28 cellular contexts compared by ENCODE assay signal in genomic region chr13:91314888-91315287, GRCh38. TPM values are rescaled to one million over a fixed set of nuclear protein-coding genes. Genes with fewer than 3 reads are reported as not detected.
"Had no signal": no experiment of that assay in that cellular context is flagged by ENCODE, and none has a peak within 500 bp of the region (broad histone marks: within the 10 kb centered on the region; RNA-seq: fewer than 3 reads in every experiment).

No MANE protein-coding gene starts in this region.

- DNase-seq: activated CD4-positive, alpha-beta memory T cell treated with anti-CD3 and anti-CD28 coated beads, Interleukin-2, amount 10 ng/mL, durations not matched to agents 7 days and 5 days; activated CD4-positive, alpha-beta T cell treated with anti-CD3 and anti-CD28 coated beads for 1 hour; activated CD4-positive, alpha-beta T cell treated with anti-CD3 and anti-CD28 coated beads for 4 hours; activated CD4-positive, alpha-beta T cell treated with anti-CD3 and anti-CD28 coated beads, Interleukin-2, amount 10 ng/mL, durations not matched to agents 7 days and 5 days; activated CD4-positive, alpha-beta T cell treated with anti-CD3 and anti-CD28 coated beads, Interleukin-2, amount 50 U/mL, for 4 hours; activated CD8-positive, alpha-beta memory T cell treated with anti-CD3 and anti-CD28 coated beads, Interleukin-2, amount 50 U/mL, for 48 hours; activated gamma-delta T cell; activated naive CD4-positive, alpha-beta T cell; activated naive CD4-positive, alpha-beta T cell treated with anti-CD3 and anti-CD28 coated beads, Interleukin-2, amount 10 ng/mL, durations not matched to agents 7 days and 5 days; activated naive CD8-positive, alpha-beta T cell treated with anti-CD3 and anti-CD28 coated beads, Interleukin-2, amount 10 ng/mL, durations not matched to agents 7 days and 5 days; activated T-cell treated with anti-CD3 and anti-CD28 coated beads for 4 hours; activated T-cell treated with anti-CD3 and anti-CD28 coated beads, Interleukin-2, amount 50 U/mL, for 24 hours; activated T-cell treated with anti-CD3 and anti-CD28 coated beads, Interleukin-2, amount 50 U/mL, for 72 hours; central memory CD4-positive, alpha-beta T cell; cerebellar nuclear complex; colonic mucosa; effector CD8-positive, alpha-beta T cell; esophagus squamous epithelium; foreskin melanocyte; heart right ventricle; T1000 had no signal

- H3K9me3 ChIP-seq: ascending aorta, breast epithelium, colonic mucosa, esophagus squamous epithelium, gastroesophageal sphincter, heart right ventricle had no signal

- H3K36me3 ChIP-seq: ascending aorta, breast epithelium, cardiac muscle cell, colonic mucosa, esophagus squamous epithelium, gastroesophageal sphincter, heart right ventricle had no signal

- H3K4me3 ChIP-seq: ascending aorta, breast epithelium, cardiac muscle cell, colonic mucosa, esophagus squamous epithelium, gastroesophageal sphincter, heart right ventricle had no signal

- H3K27ac ChIP-seq: ascending aorta, breast epithelium, cardiac muscle cell, colonic mucosa, epithelial cell of prostate, esophagus squamous epithelium, gastroesophageal sphincter, heart right ventricle, VCaP had no signal

- H3K4me1 ChIP-seq: ascending aorta, breast epithelium, esophagus squamous epithelium, gastroesophageal sphincter, heart right ventricle had no signal

- FAIRE-seq: endothelial cell of umbilical vein had no signal

- H3K27me3 ChIP-seq: ascending aorta, cardiac muscle cell, colonic mucosa had no signal

RNA-seq across cellular contexts. Expression of gene MIR17HG, which starts 32.6 kb away (rescaled TPM):
- total RNA-seq: ascending aorta had no signal
